8 cellular contexts compared by ENCODE assay signal in genomic region chr3:195897081-195897852, GRCh38. TPM values are rescaled to one million over a fixed set of nuclear protein-coding genes. Genes with fewer than 3 reads are reported as not detected.
A peak's percentile ranks its signal among the peaks of the same experiment; 100 is the strongest.
DNase-seq lines count a peak whose midpoint lies in the region; ATAC-seq and TF ChIP-seq lines count a peak whose summit lies in the region.

No MANE protein-coding gene starts in this region.

- no peak for ATAC-seq in HG02938 (IDR thresholded peaks at IDR 0.05; ENCODE audit: unreplicated experiment)
- ATAC-seq in HG03135 (IDR thresholded peaks at IDR 0.05; ENCODE audit: unreplicated experiment) = no peak

- H3K4me1 ChIP-seq in skeletal muscle tissue (ENCODE audit: control insufficient read depth in 3 of 3, insufficient read depth in 3 of 3, low read length in 3 of 3) = peaks cover 57 to 85% (median 83%) of the 10 kb centered on the region in 3 donors

- TF ChIP-seq CTCF in HFF-Myc (IDR thresholded peaks at IDR 0.05; ENCODE audit: low read depth, low read length, missing control alignments) (no peak), VCaP (conservative IDR thresholded peaks at IDR 0.05) (no peak), fibroblast of villous mesenchyme (IDR thresholded peaks at IDR 0.05; ENCODE audit: insufficient read depth, low read depth, low read length) (no peak)

- no peaks in the 10 kb centered on the region for H3K36me3 ChIP-seq in skeletal muscle tissue (ENCODE audit: control insufficient read depth in 3 of 3, insufficient read depth in 3 of 3, low read length in 3 of 3)

- H3K9me3 ChIP-seq in skeletal muscle tissue (ENCODE audit: control insufficient read depth in 3 of 3, low read length in 3 of 3) = no peaks in the 10 kb centered on the region

- H3K27me3 ChIP-seq in skeletal muscle tissue (ENCODE audit: control insufficient read depth in 3 of 3, insufficient read depth in 3 of 3, low read length in 3 of 3) = no peaks in the 10 kb centered on the region

- DNase-seq in HFF-Myc (ENCODE audit: extremely low read depth, low read depth) (no peak), fibroblast of villous mesenchyme (ENCODE audit: low read depth) (peak; percentile 49)
- DNase-seq in activated CD8-positive, alpha-beta memory T cell treated with anti-CD3 and anti-CD28 coated beads, Interleukin-2, amount 50 U/mL, for 4 hours = no peak
- DNase-seq in activated CD4-positive, CD25-positive, alpha-beta regulatory T cell treated with anti-CD3 and anti-CD28 coated beads, Interleukin-2, amount 50 U/mL, for 72 hours = no peak

- peak overlapping the region; percentile 89 for H3K27ac ChIP-seq in VCaP
- H3K27ac ChIP-seq in skeletal muscle tissue (ENCODE audit: low read depth, low read length) = peak overlapping the region; percentile 83

- H3K9ac ChIP-seq in skeletal muscle tissue (ENCODE audit: low read depth in 1 of 3, low read length in 3 of 3) = peak overlapping the region; percentile 68 to 85 (median 75)

- H3K4me3 ChIP-seq in HFF-Myc (replicated peaks; ENCODE audit: low read depth, low read length) (peak overlapping the region; percentile 71), fibroblast of villous mesenchyme (ENCODE audit: low read depth, low read length) (no peak overlapping the region), skeletal muscle tissue (ENCODE audit: low read length in 3 of 3) (peak overlapping the region in 1 of 3 donors; percentile 6)

RNA-seq across cellular contexts. Expression of gene TNK2, which starts 11.1 kb away (rescaled TPM):
- 8.4 and 12.1 TPM in 2 replicates for total RNA-seq in fibroblast of villous mesenchyme
- 9.9 TPM for total RNA-seq in skeletal muscle tissue
